Comparison of ENCODE assay signal across 1 cellular context in genomic region chr15:78312956-78313355, GRCh38.
TF ChIP-seq lines count a peak whose summit lies in the region.

No MANE protein-coding gene starts in this region.

TF ChIP-seq in H1, 55 proteins besides CTCF, POLR2A, EP300 and RAD21:
- TF ChIP-seq FOSL1 (IDR thresholded peaks at IDR 0.05; ENCODE audit: insufficient read depth, low read depth, low read length), result no peak
- no peak for TF ChIP-seq YY1 (IDR thresholded peaks at IDR 0.05; ENCODE audit: low read depth, low read length)
- TF ChIP-seq TCF12 (IDR thresholded peaks at IDR 0.05; ENCODE audit: low read depth, low read length), result no peak
- TF ChIP-seq USF2 (IDR thresholded peaks at IDR 0.05; ENCODE audit: low read length), result no peak
- no peak for TF ChIP-seq SP1 (IDR thresholded peaks at IDR 0.05; ENCODE audit: low read depth, low read length)
- TF ChIP-seq SRF (IDR thresholded peaks at IDR 0.05; ENCODE audit: low read depth, low read length), result no peak
- TF ChIP-seq TAF1 (IDR thresholded peaks at IDR 0.05; ENCODE audit: low read depth, low read length), result no peak
- TF ChIP-seq BRCA1 (IDR thresholded peaks at IDR 0.05; ENCODE audit: low read depth, low read length), result no peak
- no peak for TF ChIP-seq GTF2F1 (IDR thresholded peaks at IDR 0.05; ENCODE audit: borderline replicate concordance, low read depth, low read length)
